ENCODE assay signal across 10 cellular contexts in the genomic region with DNA sequence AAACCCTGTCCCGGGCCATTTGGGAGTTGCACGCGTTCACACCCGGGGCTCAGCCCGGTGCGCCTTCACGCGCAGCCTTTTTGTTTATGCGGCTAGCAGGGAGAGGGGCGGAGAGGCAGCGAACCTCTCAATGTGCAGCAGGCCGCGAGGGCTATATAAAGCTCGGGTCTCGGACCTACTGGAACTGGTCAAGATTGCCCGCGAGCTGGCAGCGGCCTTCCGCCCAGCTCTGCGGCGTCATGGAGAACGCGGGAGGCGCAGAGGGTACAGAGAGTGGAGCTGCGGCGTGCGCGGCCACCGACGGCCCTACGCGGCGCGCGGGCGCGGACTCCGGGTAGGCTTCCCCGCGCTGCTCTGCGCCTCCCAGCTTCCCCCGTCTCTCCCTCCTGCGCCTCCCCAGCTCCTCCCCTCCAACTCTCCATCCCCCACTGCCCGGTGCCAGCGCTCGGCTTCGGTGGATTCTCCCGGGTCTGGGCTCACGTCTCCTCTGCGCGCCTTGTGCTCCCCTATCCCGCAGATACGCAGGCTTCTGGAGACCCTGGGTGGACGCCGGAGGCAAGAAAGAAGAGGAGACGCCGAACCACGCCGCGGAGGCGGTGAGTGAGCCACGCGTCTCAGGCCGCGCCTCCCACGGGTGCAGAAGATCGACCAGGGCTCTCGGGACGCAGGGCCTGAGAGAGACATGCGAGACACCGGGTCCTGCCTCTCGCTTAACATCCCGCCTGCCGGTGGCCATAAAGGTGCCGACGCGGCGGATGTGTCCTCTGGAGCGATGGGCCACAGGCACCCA. TPM values are rescaled to one million over a fixed set of nuclear protein-coding genes. Genes with fewer than 3 reads are reported as not detected.
DNase-seq lines count a peak whose midpoint lies in the region; ATAC-seq, FAIRE-seq and TF ChIP-seq lines count a peak whose summit lies in the region.
"Had no signal": no experiment of that assay in that cellular context is flagged by ENCODE, and none has a peak within 500 bp of the region (broad histone marks: within the 10 kb centered on the region; RNA-seq: fewer than 3 reads in every experiment).

A gene with protein sequence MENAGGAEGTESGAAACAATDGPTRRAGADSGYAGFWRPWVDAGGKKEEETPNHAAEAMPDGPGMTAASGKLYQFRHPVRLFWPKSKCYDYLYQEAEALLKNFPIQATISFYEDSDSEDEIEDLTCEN (plus strand): TSS at position 183 of the 790 bp plus-strand sequence. CDS start 57 bp downstream, at position 240.

- TF ChIP-seq RAD21 in HepG2 (CRISPR knock-in tag; IDR thresholded peaks at IDR 0.05): no peak

- TF ChIP-seq POLR2A in GM12892 (IDR thresholded peaks at IDR 0.05; ENCODE audit: low read depth, low read length): no peak
- no peak for TF ChIP-seq POLR2A in HepG2 (IDR thresholded peaks at IDR 0.05; ENCODE audit: insufficient read depth in 1 of 2, low read depth in 2 of 2, low read length in 2 of 2)

- CTCF ChIA-PET in HepG2 (lab: Yijun Ruan, JAX; ENCODE audit: low intra/inter-chr PET ratio, low total read pairs): no interaction called here

- no peaks in the 10 kb centered on the region for H3K79me2 ChIP-seq in HepG2 (ENCODE audit: insufficient read depth, low read length)

- no peak within 1 kb of the TSS for H3K27ac ChIP-seq in HepG2 (ENCODE audit: extremely low read length, insufficient read depth, low read length)

- peaks cover 12% of the 10 kb centered on the region; the same call in 1 of the 2 replicates for H3K4me1 ChIP-seq in HepG2 (ENCODE audit: insufficient read depth, low read length)

- no peaks in the 10 kb centered on the region for H3K9me3 ChIP-seq in HepG2 (ENCODE audit: low read length)

- POLR2A ChIA-PET in HepG2 (lab: Yijun Ruan, JAX): no interaction called here

- H3K36me3 ChIP-seq in HepG2 (replicated peaks in 1 of 2; ENCODE audit: control insufficient read depth in 1 of 2, insufficient read depth in 2 of 2, low read length in 2 of 2): no peaks in the 10 kb centered on the region

- 5% methylated on average over 16 of the region's 79 CpGs for WGBS in HepG2 (ENCODE audit: low lambda C conversion rate)

- FAIRE-seq in GM12892 (lab: Jason Lieb, UNC): no peak
- FAIRE-seq in HepG2 (lab: Jason Lieb, UNC): no peak
- FAIRE-seq: TTC549 had no signal

- no peaks in the 10 kb centered on the region for H4K20me1 ChIP-seq in HepG2 (ENCODE audit: insufficient read depth, low read length)

- TF ChIP-seq CTCF in HepG2 (CRISPR knock-in tag; IDR thresholded peaks at IDR 0.05): no peak

- peaks cover 58% of the 10 kb centered on the region for H3K27me3 Mint-ChIP-seq in dendritic cell treated with granulocyte-macrophage colony-stimulating factor and Interleukin-4, amounts not matched to agents 40 ng/mL and 50 ng/mL, for 4 days
- H3K27me3 Mint-ChIP-seq in stimulated activated naive CD8-positive, alpha-beta T cell treated with anti-CD3 and anti-CD28 coated beads, Interleukin-15, amount 100 ng/mL, for 72 hours: peaks cover 68% of the 10 kb centered on the region

- H3K4me1 Mint-ChIP-seq in dendritic cell treated with granulocyte-macrophage colony-stimulating factor and Interleukin-4, amounts not matched to agents 40 ng/mL and 50 ng/mL, for 4 days (ENCODE audit: low read depth): peaks cover 16% of the 10 kb centered on the region
- H3K4me1 Mint-ChIP-seq in stimulated activated naive CD8-positive, alpha-beta T cell treated with anti-CD3 and anti-CD28 coated beads, Interleukin-15, amount 100 ng/mL, for 72 hours: peaks cover 15% of the 10 kb centered on the region

- no TSS peak for BruUV-seq in HepG2 (replicated peaks; lab: Mats Ljungman, UMichigan)

- peak within 1 kb of the TSS; percentile 53 for H3K4me3 Mint-ChIP-seq in dendritic cell treated with granulocyte-macrophage colony-stimulating factor and Interleukin-4, amounts not matched to agents 40 ng/mL and 50 ng/mL, for 4 days
- H3K4me3 Mint-ChIP-seq in stimulated activated naive CD8-positive, alpha-beta T cell treated with anti-CD3 and anti-CD28 coated beads, Interleukin-15, amount 100 ng/mL, for 72 hours: peak within 1 kb of the TSS; percentile 79 to 86

- no peaks in the 10 kb centered on the region for H3K36me3 Mint-ChIP-seq in dendritic cell treated with granulocyte-macrophage colony-stimulating factor and Interleukin-4, amounts not matched to agents 40 ng/mL and 50 ng/mL, for 4 days (ENCODE audit: low read depth)

- peaks cover 4 to 29% of the 10 kb centered on the region in 2 experiments; a peak in 4 of 5 replicates for H3K27me3 ChIP-seq in HepG2 (ENCODE audit: control insufficient read depth in 1 of 2, insufficient read depth in 2 of 2, low read length in 2 of 2)

- ATAC-seq in HG02885 (IDR thresholded peaks at IDR 0.05; ENCODE audit: poor library complexity, unreplicated experiment): peak; percentile 68
- ATAC-seq in HepG2: peak; percentile 96
- ATAC-seq in stimulated activated naive CD8-positive, alpha-beta T cell treated with anti-CD3 and anti-CD28 coated beads, Interleukin-15, amount 100 ng/mL, for 72 hours: peak; percentile 79

- H3K4me3 ChIP-seq in HepG2 (replicated peaks in 1 of 3; ENCODE audit: insufficient read depth in 1 of 3, low read depth in 2 of 3, low read length in 3 of 3): peak within 1 kb of the TSS; percentile 20 to 64 (median 49); a peak in 5 of 6 replicates

- H3K27ac Mint-ChIP-seq in dendritic cell treated with granulocyte-macrophage colony-stimulating factor and Interleukin-4, amounts not matched to agents 40 ng/mL and 50 ng/mL, for 4 days: no peak within 1 kb of the TSS
- no peak within 1 kb of the TSS for H3K27ac Mint-ChIP-seq in stimulated activated naive CD8-positive, alpha-beta T cell treated with anti-CD3 and anti-CD28 coated beads, Interleukin-15, amount 100 ng/mL, for 72 hours

- DNase-seq in GM12892 (ENCODE audit: insufficient read length) (peak; percentile 7), SHP77 (lab: John Stamatoyannopoulos, UW) (peak; percentile 69 to 79), HepG2 (ENCODE audit: low spot score) (no peak), RKO (ENCODE audit: low spot score) (no peak), mesenteric fat pad (ENCODE audit: low spot score) (no peak)
- peak; percentile 17 to 20 for DNase-seq in stimulated activated naive CD8-positive, alpha-beta T cell treated with anti-CD3 and anti-CD28 coated beads, Interleukin-15, amount 100 ng/mL, for 72 hours

- TF ChIP-seq EP300 in HepG2 (IDR thresholded peaks at IDR 0.05; ENCODE audit: low read depth in 2 of 2, low read length in 2 of 2): no peak
- no peak for TF ChIP-seq EP300 in HepG2 (CRISPR knock-in tag; IDR thresholded peaks at IDR 0.05; ENCODE audit: borderline replicate concordance)

- in situ Hi-C loops in HepG2 (cut with HindIII; ENCODE audit: extremely low pct_ligation_motif_present, low pct_unique_long_range_greater_than_20kb): no loop called here

- H3K4me2 ChIP-seq in HepG2 (ENCODE audit: low read depth, low read length): peak within 1 kb of the TSS; percentile 64

- H3K9ac ChIP-seq in HepG2 (ENCODE audit: insufficient read depth, low read depth, low read length): no peak within 1 kb of the TSS

- no peaks in the 10 kb centered on the region for H3K9me3 Mint-ChIP-seq in dendritic cell treated with granulocyte-macrophage colony-stimulating factor and Interleukin-4, amounts not matched to agents 40 ng/mL and 50 ng/mL, for 4 days
- no peaks in the 10 kb centered on the region for H3K9me3 Mint-ChIP-seq in stimulated activated naive CD8-positive, alpha-beta T cell treated with anti-CD3 and anti-CD28 coated beads, Interleukin-15, amount 100 ng/mL, for 72 hours

- intact Hi-C loops in dendritic cell treated with granulocyte-macrophage colony-stimulating factor and Interleukin-4, amounts not matched to agents 40 ng/mL and 50 ng/mL, for 4 days (cut with micrococcal nuclease): loop anchor here (10.0 kb wide), 2 partner anchors 239 to 659 kb away; a partner anchor contains a TSS
- intact Hi-C loops in HepG2 (cut with micrococcal nuclease; ENCODE audit: unreplicated experiment): no loop called here

- H2AFZ ChIP-seq in HepG2 (ENCODE audit: low read length): no peak within 1 kb of the TSS

TF ChIP-seq in HepG2, 621 proteins besides CTCF, POLR2A, EP300 and RAD21 (continues in another document):
- TF ChIP-seq ZNF543 (CRISPR knock-in tag; IDR thresholded peaks at IDR 0.05) (no peak), MTF2 (CRISPR knock-in tag; IDR thresholded peaks at IDR 0.05; ENCODE audit: borderline replicate concordance) (peak; percentile 70; the same call in 1 of the 2 replicates)
- TF ChIP-seq, protein P1, sequence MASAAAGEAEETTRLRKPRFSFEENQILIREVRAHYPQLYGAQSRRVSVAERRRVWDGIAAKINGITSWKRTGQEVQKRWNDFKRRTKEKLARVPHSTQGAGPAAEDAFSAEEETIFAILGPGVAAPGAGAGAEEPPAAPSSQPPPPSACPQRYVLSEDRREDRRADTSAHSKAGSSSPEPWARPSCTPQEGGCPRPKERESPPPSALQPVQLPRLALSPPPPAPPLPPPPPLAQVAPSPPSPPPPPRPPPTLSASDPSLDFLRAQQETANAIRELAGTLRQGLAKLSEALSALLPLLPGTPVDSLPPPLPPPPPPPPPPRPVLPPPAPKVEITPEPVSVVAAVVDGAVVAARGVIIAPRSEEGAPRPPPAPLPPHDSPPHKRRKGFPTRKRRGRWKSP (CRISPR knock-in tag; IDR thresholded peaks at IDR 0.05): 0 out of 2 replicates have a peak, but pooled peaks have one; percentile 27

RNA-seq across cellular contexts. Expression of the gene that starts here (rescaled TPM):
- not detected for polyA plus RNA-seq in GM12892 (2012; ENCODE audit: missing spikeins)
- total RNA-seq in HepG2 (2016; rRNA removed; fragmentation: Illumina TruSeq; extraction: Trizol): not detected in 2 replicates
- not detected in 2 replicates for total RNA-seq in HepG2 (2016; cell fraction: cytosol; rRNA removed; fragmentation: Illumina TruSeq; extraction: Trizol; ENCODE audit: low read depth)
- not detected in 2 replicates for total RNA-seq in HepG2 (2016; cell fraction: insoluble cytoplasmic fraction; rRNA removed; fragmentation: Illumina TruSeq; extraction: Trizol)
- total RNA-seq in HepG2 (2016; cell fraction: membrane; rRNA removed; fragmentation: Illumina TruSeq; extraction: Trizol): not detected in 2 replicates
- total RNA-seq in HepG2 (2016; cell fraction: nucleus; rRNA removed; fragmentation: Illumina TruSeq; extraction: Trizol): not detected in 2 replicates
- polyA plus RNA-seq in HepG2 (2011; rRNA removed): not detected in 2 replicates
- polyA plus RNA-seq in HepG2 (2011; cell fraction: cytosol; rRNA removed): not detected in 2 replicates
- polyA plus RNA-seq in HepG2 (2011; cell fraction: nucleus; rRNA removed): not detected in 2 replicates
- polyA plus RNA-seq in HepG2 (2012): not detected in 2 replicates
- polyA plus RNA-seq in HepG2 (2016; cell fraction: cytosol; fragmentation: Illumina TruSeq; extraction: Trizol; ENCODE audit: low read depth): not detected in 2 replicates
- not detected in 2 replicates for polyA plus RNA-seq in HepG2 (2016; cell fraction: insoluble cytoplasmic fraction; fragmentation: Illumina TruSeq; extraction: Trizol; ENCODE audit: low read depth)
- polyA plus RNA-seq in HepG2 (2016; cell fraction: membrane; fragmentation: Illumina TruSeq; extraction: Trizol; ENCODE audit: low read depth): not detected in 2 replicates
- polyA plus RNA-seq in HepG2 (2016; cell fraction: nucleus; fragmentation: Illumina TruSeq; extraction: Trizol; ENCODE audit: insufficient read depth, low read depth): not detected in 2 replicates
- not detected in 2 replicates for polyA minus RNA-seq in HepG2 (2011; rRNA and poly(A)+ RNA removed; ENCODE audit: low replicate concordance)
- not detected in 2 replicates for polyA minus RNA-seq in HepG2 (2011; cell fraction: cytosol; rRNA and poly(A)+ RNA removed)
- not detected in 2 replicates for polyA minus RNA-seq in HepG2 (2011; cell fraction: nucleus; rRNA and poly(A)+ RNA removed)
- not detected for total RNA-seq in mesenteric fat pad
- total RNA-seq: subcutaneous adipose tissue had no signal

Comparison
In these comparisons a context has a peak if more than half of its experiments do, and no peak if none do; other contexts are left out.
1. Peak in ATAC-seq, H3K4me3 ChIP-seq and H3K4me2 ChIP-seq in HepG2; RNA of the gene not detected or under 1 TPM.
2. DNase-seq: peak in GM12892 (single experiment), SHP77 (2 of 2) and stimulated activated naive CD8-positive, alpha-beta T cell treated with anti-CD3 and anti-CD28 coated beads, Interleukin-15, amount 100 ng/mL, for 72 hours (2 of 2); none in HepG2 (single experiment), RKO (single experiment) and mesenteric fat pad (single experiment).
3. Peak in every context shown above with its lines, with median percentiles within 50 percentile points of each other: ATAC-seq.